ENCODE assay signal across 15 cellular contexts in the genomic region with DNA sequence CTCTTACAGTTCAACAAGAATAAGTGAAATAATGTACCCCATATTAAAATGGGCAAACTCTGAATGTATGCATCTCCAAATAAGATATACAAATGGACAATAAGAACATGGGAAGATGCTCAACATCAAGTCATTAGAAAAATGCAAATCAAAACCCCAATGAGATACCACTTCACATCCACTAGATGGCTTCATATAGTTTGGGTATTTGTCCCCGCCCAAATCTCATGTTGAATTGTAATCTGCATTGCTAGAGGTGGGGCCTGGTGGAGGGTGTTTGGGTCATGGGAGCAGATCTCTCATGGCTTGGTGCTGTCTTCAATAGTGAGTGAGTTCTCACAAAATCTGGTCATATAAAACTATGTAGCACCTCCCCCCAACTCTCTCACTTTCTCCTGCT. TPM values are rescaled to one million over a fixed set of nuclear protein-coding genes. Genes with fewer than 3 reads are reported as not detected.
DNase-seq lines count a peak whose midpoint lies in the region; ATAC-seq, FAIRE-seq and TF ChIP-seq lines count a peak whose summit lies in the region.
"Had no signal": no experiment of that assay in that cellular context is flagged by ENCODE, and none has a peak within 500 bp of the region (broad histone marks: within the 10 kb centered on the region; RNA-seq: fewer than 3 reads in every experiment).

No MANE protein-coding gene starts in this region.

- H3K9me3 ChIP-seq in CD4-positive, CD25-positive, alpha-beta regulatory T cell (ENCODE audit: control insufficient read depth in 2 of 2, low read length in 2 of 2): no peaks in the 10 kb centered on the region
- no peaks in the 10 kb centered on the region for H3K9me3 ChIP-seq in uterus
- H3K9me3 ChIP-seq: ovary had no signal

- H3K27me3 Mint-ChIP-seq in CD4-positive, CD25-positive, alpha-beta regulatory T cell: no peaks in the 10 kb centered on the region

- peaks cover 0 to 11% (median 6%) of the 10 kb centered on the region in 4 donors for H3K4me1 Mint-ChIP-seq in CD4-positive, CD25-positive, alpha-beta regulatory T cell
- H3K4me1 Mint-ChIP-seq: central memory CD8-positive, alpha-beta T cell had no signal

- TF ChIP-seq CTCF in foreskin keratinocyte (conservative IDR thresholded peaks at IDR 0.05) (peak; percentile 61), uterus (IDR thresholded peaks at IDR 0.05) (no peak)

- TF ChIP-seq POLR2A in uterus (IDR thresholded peaks at IDR 0.05): no peak

- H3K4me3 Mint-ChIP-seq in CD4-positive, CD25-positive, alpha-beta regulatory T cell: peak overlapping the region in 1 of 4 donors; percentile 35
- H3K4me3 Mint-ChIP-seq: central memory CD8-positive, alpha-beta T cell; T-helper 2 cell treated with Interferon-gamma antibody and Interleukin-4, amounts not matched to agents 5 μg/mL and 100 μg/mL, for 36 hours had no signal

- H3K4me1 ChIP-seq in CD4-positive, CD25-positive, alpha-beta regulatory T cell (ENCODE audit: control insufficient read depth, insufficient read depth, low read length, poor library complexity, severe bottlenecking): peaks cover under 1% of the 10 kb centered on the region
- H3K4me1 ChIP-seq in foreskin keratinocyte (no peaks in the 10 kb centered on the region), uterus (no peaks in the 10 kb centered on the region)

- peak in 2 of 3 donors; percentile 23 to 51 for DNase-seq in CD4-positive, CD25-positive, alpha-beta regulatory T cell
- DNase-seq in GM19239 (ENCODE audit: insufficient read length, low spot score) (no peak), RPMI8226 (peak; percentile 13), foreskin keratinocyte (no peak), NCI-H1694 treated with DMSO at 0.1 percent for 48 hours (lab: John Stamatoyannopoulos, UW) (no peak), pons (ENCODE audit: low spot score) (no peak), globus pallidus (ENCODE audit: low spot score) (no peak), uterus (no peak)
- DNase-seq: left cardiac atrium; NCI-H1048; ovary; stimulated activated CD4-positive, alpha-beta T cell treated with anti-CD3 and anti-CD28 coated beads, Interleukin-4, amount 100 ng/mL, for 24 hours had no signal

- no peak overlapping the region for H3K4me3 ChIP-seq in CD4-positive, CD25-positive, alpha-beta regulatory T cell (ENCODE audit: low read depth, low read length)
- no peak overlapping the region for H3K4me3 ChIP-seq in uterus
- H3K4me3 ChIP-seq: ovary had no signal

- H3K27ac ChIP-seq in CD4-positive, CD25-positive, alpha-beta regulatory T cell (ENCODE audit: insufficient read depth, low read length, poor library complexity, severe bottlenecking): no peak overlapping the region
- H3K27ac ChIP-seq in foreskin keratinocyte (no peak overlapping the region), uterus (no peak overlapping the region)
- H3K27ac ChIP-seq: ovary had no signal

- H3K27me3 ChIP-seq in CD4-positive, CD25-positive, alpha-beta regulatory T cell (ENCODE audit: control insufficient read depth, insufficient read depth, low read length): no peaks in the 10 kb centered on the region
- H3K27me3 ChIP-seq in foreskin keratinocyte: no peaks in the 10 kb centered on the region
- H3K27me3 ChIP-seq in uterus: peaks cover 0 to 18% of the 10 kb centered on the region in 2 donors
- H3K27me3 ChIP-seq: ovary had no signal

- no peaks in the 10 kb centered on the region for H3K9me3 Mint-ChIP-seq in CD4-positive, CD25-positive, alpha-beta regulatory T cell
- H3K9me3 Mint-ChIP-seq: central memory CD8-positive, alpha-beta T cell had no signal

- FAIRE-seq in GM19239 (lab: Jason Lieb, UNC): peak; percentile 4

- H3K36me3 Mint-ChIP-seq in CD4-positive, CD25-positive, alpha-beta regulatory T cell: peaks cover 5% of the 10 kb centered on the region

- H3K27ac Mint-ChIP-seq in CD4-positive, CD25-positive, alpha-beta regulatory T cell: no peak overlapping the region
- H3K27ac Mint-ChIP-seq: T-helper 2 cell treated with Interferon-gamma antibody and Interleukin-4, amounts not matched to agents 5 μg/mL and 100 μg/mL, for 36 hours had no signal

- ATAC-seq in CD4-positive, CD25-positive, alpha-beta regulatory T cell (ENCODE audit: low read depth in 2 of 2): no peak
- no peak for ATAC-seq in foreskin keratinocyte
- ATAC-seq: left cardiac atrium had no signal

- H3K36me3 ChIP-seq in CD4-positive, CD25-positive, alpha-beta regulatory T cell (ENCODE audit: control insufficient read depth, insufficient read depth, low read length): no peaks in the 10 kb centered on the region
- H3K36me3 ChIP-seq in uterus: no peaks in the 10 kb centered on the region
- H3K36me3 ChIP-seq: ovary had no signal

- intact Hi-C loops in uterus (cut with DNase I; ENCODE audit: low total_unique reads): no loop called here

RNA-seq across cellular contexts. Expression of a gene that starts 5.7 kb away (rescaled TPM):
- total RNA-seq in CD4-positive, CD25-positive, alpha-beta regulatory T cell: 1.0 TPM
- under 1 TPM in 1 of 4 donors, not detected in 3; 0.37 TPM for polyA plus RNA-seq in CD4-positive, CD25-positive, alpha-beta regulatory T cell
- total RNA-seq in foreskin keratinocyte: 50.1 and 62.0 TPM in 2 replicates
- polyA plus RNA-seq in foreskin keratinocyte: 25.3 and 34.0 TPM in 2 replicates
- 100 to 1,000 TPM in 1 of 4 donors, 10 to 100 TPM in 3; 40.9 to 191 (median 73.9) TPM for total RNA-seq in uterus

RNA-seq across cellular contexts. Expression of a gene that starts 6.2 kb away (rescaled TPM):
- total RNA-seq in CD4-positive, CD25-positive, alpha-beta regulatory T cell: 16.1 TPM
- 10 to 100 TPM in 1 of 4 donors, 1 to 10 TPM in 3; 4.5 to 12.2 (median 6.3) TPM for polyA plus RNA-seq in CD4-positive, CD25-positive, alpha-beta regulatory T cell
- 9.8 and 11.5 TPM in 2 replicates for total RNA-seq in foreskin keratinocyte
- 4.2 and 4.3 TPM in 2 replicates for polyA plus RNA-seq in foreskin keratinocyte
- total RNA-seq in uterus: 1 to 10 TPM in 3 of 4 donors, under 1 TPM in 1; 0.26 to 8.3 (median 3.3) TPM

RNA-seq across cellular contexts. Expression of a gene that starts 33.6 kb away (rescaled TPM):
- total RNA-seq in CD4-positive, CD25-positive, alpha-beta regulatory T cell: 71.5 TPM
- 100 to 1,000 TPM; 169 to 200 (median 174) TPM for polyA plus RNA-seq in CD4-positive, CD25-positive, alpha-beta regulatory T cell
- total RNA-seq in foreskin keratinocyte (not detected in 2 replicates), uterus (1 to 10 TPM; 1.2 to 9.1 (median 5.6) TPM)
- polyA plus RNA-seq in foreskin keratinocyte: not detected in 2 replicates
- total RNA-seq: H4 had no signal

RNA-seq across cellular contexts. Expression of a gene that starts 46.1 kb away (rescaled TPM):
- total RNA-seq in CD4-positive, CD25-positive, alpha-beta regulatory T cell: 585 TPM
- polyA plus RNA-seq in CD4-positive, CD25-positive, alpha-beta regulatory T cell: 100 to 1,000 TPM; 704 to 823 (median 778) TPM
- total RNA-seq in foreskin keratinocyte: not detected in 2 replicates
- polyA plus RNA-seq in foreskin keratinocyte: not detected in 2 replicates
- 1 to 10 TPM in 1 of 4 donors, under 1 TPM in 1, not detected in 2; 0.48 to 2.4 TPM for total RNA-seq in uterus
- total RNA-seq: H4 had no signal

Comparison
In these comparisons a context has a peak if more than half of its experiments do, and no peak if none do; other contexts are left out.
1. DNase-seq: peak in CD4-positive, CD25-positive, alpha-beta regulatory T cell (2 of 3) and RPMI8226 (single experiment); none in GM19239 (single experiment), foreskin keratinocyte (0 of 2), NCI-H1694 treated with DMSO at 0.1 percent for 48 hours (single experiment), pons (single experiment), globus pallidus (single experiment) and uterus (0 of 2).
2. RNA of a gene that starts 5.7 kb away (total RNA-seq): 40.9 to 191 TPM in uterus and 50.1 to 62.0 TPM in foreskin keratinocyte; 1.0 TPM in CD4-positive, CD25-positive, alpha-beta regulatory T cell (single experiment); every median in the first group is over 10 times any median in the second.